Comparison of ENCODE assay signal across 8 cellular contexts in genomic region chr10:72354356-72355213, GRCh38.
DNase-seq lines count a peak whose midpoint lies in the region; ATAC-seq lines count a peak whose summit lies in the region.

Gene DNAJB12 (minus strand): TSS chr10:72354919. CDS start chr10:72354897, 22 bp downstream.

- no peaks in the 10 kb centered on the region for H3K27me3 Mint-ChIP-seq in effector memory CD8-positive, alpha-beta T cell

- H3K36me3 Mint-ChIP-seq in effector memory CD8-positive, alpha-beta T cell (ENCODE audit: insufficient read depth), result peaks cover 36% of the 10 kb centered on the region

- H3K4me3 Mint-ChIP-seq in effector memory CD8-positive, alpha-beta T cell, result peak within 1 kb of the TSS; percentile 92 to 96

- H3K27ac Mint-ChIP-seq in effector memory CD8-positive, alpha-beta T cell, result peak within 1 kb of the TSS; percentile 93 to 97

- no peaks in the 10 kb centered on the region for H3K9me3 Mint-ChIP-seq in effector memory CD8-positive, alpha-beta T cell

- H3K4me1 Mint-ChIP-seq in effector memory CD8-positive, alpha-beta T cell (ENCODE audit: low read depth in 2 of 2), result peaks cover 29 to 37% of the 10 kb centered on the region in 2 donors

- peak; percentile 74 for ATAC-seq in GM21381 (IDR thresholded peaks at IDR 0.05; ENCODE audit: unreplicated experiment)
- ATAC-seq in effector memory CD8-positive, alpha-beta T cell (replicated peaks), result peak; percentile 86

- DNase-seq in COR-L47 (lab: John Stamatoyannopoulos, UW), result peak; percentile 82
- peak in 75 of 76 experiments; percentile 16 to 98 (median 85) for DNase-seq in HUDEP-2 (lab: John Stamatoyannopoulos, UW; ENCODE audit: unreplicated experiment in 76 of 76)
- DNase-seq in NOMO-1 treated with dmso at 0.1 percent for 144 hours (lab: John Stamatoyannopoulos, UW; ENCODE audit: unreplicated experiment), result peak; percentile 95
- peak; percentile 76 to 78 (median 76) for DNase-seq in activated CD8-positive, alpha-beta memory T cell treated with anti-CD3 and anti-CD28 coated beads for 48 hours (ENCODE audit: low read depth in 2 of 3, low spot score in 2 of 3)
- DNase-seq in effector memory CD8-positive, alpha-beta T cell, result peak; percentile 87 to 92 (median 87)
- peak; percentile 94 for DNase-seq in medulla oblongata (ENCODE audit: extremely low spot score)
- DNase-seq in stimulated activated CD4-positive, alpha-beta T cell treated with anti-CD3 and anti-CD28 coated beads, TNF-alpha, amount 100 ng/mL, for 48 hours (ENCODE audit: low read depth in 3 of 3), result peak; percentile 76 to 86 (median 81)

Comparison
In these comparisons a context has a peak if more than half of its experiments do, and no peak if none do; other contexts are left out.
1. Peak in every context shown above with its lines: DNase-seq and ATAC-seq.